Comparison of ENCODE assay signal across 19 cellular contexts in genomic region chr14:105430042-105430441, GRCh38. TPM values are rescaled to one million over a fixed set of nuclear protein-coding genes. Genes with fewer than 3 reads are reported as not detected.
"Had no signal": no experiment of that assay in that cellular context is flagged by ENCODE, and none has a peak within 500 bp of the region (broad histone marks: within the 10 kb centered on the region; RNA-seq: fewer than 3 reads in every experiment).

No MANE protein-coding gene starts in this region.

- H3K27ac ChIP-seq: colonic mucosa, hepatocyte, neutrophil, testis, WERI-Rb-1 had no signal

- H3K4me1 ChIP-seq: colonic mucosa, testis had no signal

- DNase-seq: activated CD4-positive, alpha-beta memory T cell treated with anti-CD3 and anti-CD28 coated beads for 36 hours; activated effector memory CD4-positive, alpha-beta T cell treated with Interleukin-2 at 50 U/mL for 16 hours; activated naive CD4-positive, alpha-beta T cell treated with anti-CD3 and anti-CD28 coated beads, Interleukin-2, amount 50 U/mL, for 16 hours; activated T-cell treated with anti-CD3 and anti-CD28 coated beads, Interleukin-2, amount 50 U/mL, for 24 hours; caudate nucleus; colonic mucosa; effector CD4-positive, alpha-beta T cell; naive thymus-derived CD8-positive, alpha-beta T cell; spleen; stimulated activated naive CD8-positive, alpha-beta T cell treated with anti-CD3 and anti-CD28 coated beads, Interleukin-15, amount 100 ng/mL, for 72 hours; T-helper 17 cell; testis; WERI-Rb-1 had no signal

- H3K4me2 ChIP-seq: hepatocyte had no signal

- H2AFZ ChIP-seq: hepatocyte had no signal

- H3K4me3 ChIP-seq: colonic mucosa, hepatocyte, spleen, testis, upper lobe of left lung had no signal

- ATAC-seq: left lobe of liver; naive thymus-derived CD8-positive, alpha-beta T cell; sciatic nerve; stimulated activated naive CD8-positive, alpha-beta T cell treated with anti-CD3 and anti-CD28 coated beads, Interleukin-15, amount 100 ng/mL, for 72 hours; T-helper 17 cell had no signal

- H3K9me3 ChIP-seq: colonic mucosa, neutrophil, testis, upper lobe of left lung had no signal

- H3K27me3 ChIP-seq: colonic mucosa, hepatocyte, neutrophil, spleen, testis, upper lobe of left lung had no signal

- H3K36me3 ChIP-seq: colonic mucosa, neutrophil had no signal

RNA-seq across cellular contexts. Expression of gene TEX22, which starts 31.7 kb away (rescaled TPM):
- total RNA-seq: hepatocyte had no signal

RNA-seq across cellular contexts. Expression of gene CRIP1, which starts 56.6 kb away (rescaled TPM):
- total RNA-seq: frontal cortex had no signal
